ENCODE assay signal across 1 cellular context in the genomic region with DNA sequence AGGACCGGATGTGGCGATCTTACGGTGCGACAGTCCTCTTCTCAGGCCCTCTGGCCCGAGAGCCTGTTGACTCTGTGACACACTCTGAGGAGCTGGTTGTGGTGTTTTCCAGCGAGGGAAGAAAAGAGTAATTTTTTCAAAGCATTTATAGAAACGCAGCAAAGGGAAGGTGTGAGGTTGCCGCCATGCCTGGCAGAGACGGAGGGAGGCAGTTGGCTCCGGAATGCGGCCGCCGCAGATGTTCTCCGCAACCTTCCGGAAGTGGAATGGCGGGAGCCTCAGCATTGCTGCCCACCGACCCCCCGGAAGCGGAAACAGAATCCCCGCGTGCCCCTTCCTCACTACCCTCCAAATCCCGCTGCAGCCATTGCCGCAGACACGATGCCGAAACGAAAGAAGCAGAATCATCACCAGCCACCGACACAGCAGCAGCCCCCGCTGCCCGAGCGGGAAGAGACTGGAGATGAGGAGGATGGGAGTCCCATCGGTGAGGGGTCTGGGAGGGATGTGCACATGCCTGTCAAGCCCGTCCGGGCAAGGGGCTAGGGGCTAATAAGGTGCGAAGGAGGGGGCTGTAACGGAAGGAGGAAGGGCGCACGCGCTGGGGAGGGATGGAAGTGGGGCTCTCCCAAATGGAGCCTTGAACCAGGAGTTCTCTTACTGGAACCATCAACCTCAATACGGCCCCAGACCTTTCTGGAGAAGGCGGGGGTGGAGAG.
TF ChIP-seq lines count a peak whose summit lies in the region.

A gene with protein sequence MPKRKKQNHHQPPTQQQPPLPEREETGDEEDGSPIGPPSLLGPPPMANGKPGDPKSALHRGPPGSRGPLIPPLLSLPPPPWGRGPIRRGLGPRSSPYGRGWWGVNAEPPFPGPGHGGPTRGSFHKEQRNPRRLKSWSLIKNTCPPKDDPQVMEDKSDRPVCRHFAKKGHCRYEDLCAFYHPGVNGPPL (plus strand): TSS at position 332 of the 719 bp plus-strand sequence. CDS start 50 bp downstream, at position 382.

TF ChIP-seq in WTC11, 78 proteins besides CTCF, POLR2A, EP300 and RAD21 (continued from another document):
- TF ChIP-seq, protein P1, sequence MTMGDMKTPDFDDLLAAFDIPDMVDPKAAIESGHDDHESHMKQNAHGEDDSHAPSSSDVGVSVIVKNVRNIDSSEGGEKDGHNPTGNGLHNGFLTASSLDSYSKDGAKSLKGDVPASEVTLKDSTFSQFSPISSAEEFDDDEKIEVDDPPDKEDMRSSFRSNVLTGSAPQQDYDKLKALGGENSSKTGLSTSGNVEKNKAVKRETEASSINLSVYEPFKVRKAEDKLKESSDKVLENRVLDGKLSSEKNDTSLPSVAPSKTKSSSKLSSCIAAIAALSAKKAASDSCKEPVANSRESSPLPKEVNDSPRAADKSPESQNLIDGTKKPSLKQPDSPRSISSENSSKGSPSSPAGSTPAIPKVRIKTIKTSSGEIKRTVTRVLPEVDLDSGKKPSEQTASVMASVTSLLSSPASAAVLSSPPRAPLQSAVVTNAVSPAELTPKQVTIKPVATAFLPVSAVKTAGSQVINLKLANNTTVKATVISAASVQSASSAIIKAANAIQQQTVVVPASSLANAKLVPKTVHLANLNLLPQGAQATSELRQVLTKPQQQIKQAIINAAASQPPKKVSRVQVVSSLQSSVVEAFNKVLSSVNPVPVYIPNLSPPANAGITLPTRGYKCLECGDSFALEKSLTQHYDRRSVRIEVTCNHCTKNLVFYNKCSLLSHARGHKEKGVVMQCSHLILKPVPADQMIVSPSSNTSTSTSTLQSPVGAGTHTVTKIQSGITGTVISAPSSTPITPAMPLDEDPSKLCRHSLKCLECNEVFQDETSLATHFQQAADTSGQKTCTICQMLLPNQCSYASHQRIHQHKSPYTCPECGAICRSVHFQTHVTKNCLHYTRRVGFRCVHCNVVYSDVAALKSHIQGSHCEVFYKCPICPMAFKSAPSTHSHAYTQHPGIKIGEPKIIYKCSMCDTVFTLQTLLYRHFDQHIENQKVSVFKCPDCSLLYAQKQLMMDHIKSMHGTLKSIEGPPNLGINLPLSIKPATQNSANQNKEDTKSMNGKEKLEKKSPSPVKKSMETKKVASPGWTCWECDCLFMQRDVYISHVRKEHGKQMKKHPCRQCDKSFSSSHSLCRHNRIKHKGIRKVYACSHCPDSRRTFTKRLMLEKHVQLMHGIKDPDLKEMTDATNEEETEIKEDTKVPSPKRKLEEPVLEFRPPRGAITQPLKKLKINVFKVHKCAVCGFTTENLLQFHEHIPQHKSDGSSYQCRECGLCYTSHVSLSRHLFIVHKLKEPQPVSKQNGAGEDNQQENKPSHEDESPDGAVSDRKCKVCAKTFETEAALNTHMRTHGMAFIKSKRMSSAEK (CRISPR knock-in tag; IDR thresholded peaks at IDR 0.05; ENCODE audit: borderline replicate concordance), result peak; percentile 50; the same call in 1 of the 2 replicates
- TF ChIP-seq, protein P2, sequence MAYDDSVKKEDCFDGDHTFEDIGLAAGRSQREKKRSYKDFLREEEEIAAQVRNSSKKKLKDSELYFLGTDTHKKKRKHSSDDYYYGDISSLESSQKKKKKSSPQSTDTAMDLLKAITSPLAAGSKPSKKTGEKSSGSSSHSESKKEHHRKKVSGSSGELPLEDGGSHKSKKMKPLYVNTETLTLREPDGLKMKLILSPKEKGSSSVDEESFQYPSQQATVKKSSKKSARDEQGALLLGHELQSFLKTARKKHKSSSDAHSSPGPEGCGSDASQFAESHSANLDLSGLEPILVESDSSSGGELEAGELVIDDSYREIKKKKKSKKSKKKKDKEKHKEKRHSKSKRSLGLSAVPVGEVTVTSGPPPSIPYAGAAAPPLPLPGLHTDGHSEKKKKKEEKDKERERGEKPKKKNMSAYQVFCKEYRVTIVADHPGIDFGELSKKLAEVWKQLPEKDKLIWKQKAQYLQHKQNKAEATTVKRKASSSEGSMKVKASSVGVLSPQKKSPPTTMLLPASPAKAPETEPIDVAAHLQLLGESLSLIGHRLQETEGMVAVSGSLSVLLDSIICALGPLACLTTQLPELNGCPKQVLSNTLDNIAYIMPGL (CRISPR knock-in tag; IDR thresholded peaks at IDR 0.05), result 0 out of 2 replicates have a peak, but pooled peaks have one; percentile 35
- no peak for TF ChIP-seq ZNF138 (CRISPR knock-in tag; conservative IDR thresholded peaks at IDR 0.05)
- TF ChIP-seq IRF2 (CRISPR knock-in tag; IDR thresholded peaks at IDR 0.05; ENCODE audit: borderline replicate concordance, low read depth), result peak; percentile 88; the same call in 1 of the 2 replicates
- TF ChIP-seq, protein P3, sequence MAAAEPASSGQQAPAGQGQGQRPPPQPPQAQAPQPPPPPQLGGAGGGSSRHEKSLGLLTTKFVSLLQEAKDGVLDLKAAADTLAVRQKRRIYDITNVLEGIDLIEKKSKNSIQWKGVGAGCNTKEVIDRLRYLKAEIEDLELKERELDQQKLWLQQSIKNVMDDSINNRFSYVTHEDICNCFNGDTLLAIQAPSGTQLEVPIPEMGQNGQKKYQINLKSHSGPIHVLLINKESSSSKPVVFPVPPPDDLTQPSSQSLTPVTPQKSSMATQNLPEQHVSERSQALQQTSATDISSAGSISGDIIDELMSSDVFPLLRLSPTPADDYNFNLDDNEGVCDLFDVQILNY (CRISPR knock-in tag; IDR thresholded peaks at IDR 0.05), result peak; percentile 88; the same call in 1 of the 2 replicates
- TF ChIP-seq ESRRA (CRISPR knock-in tag; IDR thresholded peaks at IDR 0.05; ENCODE audit: borderline replicate concordance), result peak; percentile 90; the same call in 1 of the 2 replicates
- TF ChIP-seq OVOL2 (CRISPR knock-in tag; IDR thresholded peaks at IDR 0.05; ENCODE audit: borderline replicate concordance), result no peak
TF ChIP-seq in WTC11: peak in this region for 40.
